ENCODE assay signal across 17 cellular contexts in the genomic region with DNA sequence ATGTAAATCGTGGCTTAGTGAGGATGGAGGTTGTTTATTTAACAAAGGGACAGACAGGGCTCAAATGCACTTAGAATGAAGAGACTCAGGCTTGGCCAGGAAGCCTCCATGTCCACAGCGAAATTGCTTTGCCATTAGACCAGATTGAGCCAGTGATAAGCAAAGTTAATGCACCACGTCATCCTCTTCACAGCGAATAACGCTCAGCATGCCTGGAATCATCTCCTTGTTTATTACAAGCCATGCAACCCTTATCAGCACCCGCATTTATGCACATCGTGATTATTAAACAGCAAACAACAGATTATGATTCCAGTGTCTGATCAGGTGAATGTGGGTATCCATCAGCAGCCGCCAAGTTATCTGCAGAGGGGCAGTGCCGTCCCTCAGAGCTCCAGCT.
"Had no signal": no experiment of that assay in that cellular context is flagged by ENCODE, and none has a peak within 500 bp of the region (broad histone marks: within the 10 kb centered on the region; RNA-seq: fewer than 3 reads in every experiment).

No MANE protein-coding gene starts in this region.

- DNase-seq: activated CD4-positive, alpha-beta T cell treated with anti-CD3 and anti-CD28 coated beads for 36 hours; activated CD4-positive, alpha-beta T cell treated with anti-CD3 and anti-CD28 coated beads, Interleukin-2, amount 50 U/mL, for 48 hours; activated naive CD4-positive, alpha-beta T cell; activated naive CD8-positive, alpha-beta T cell treated with anti-CD3 and anti-CD28 coated beads for 36 hours; amniotic stem cell; foreskin fibroblast; hippocampal formation; mammary epithelial cell; naive thymus-derived CD4-positive, alpha-beta T cell; pancreas; sigmoid colon; spleen; stimulated activated CD4-positive, alpha-beta T cell treated with anti-CD3 and anti-CD28 coated beads, Interleukin-4, amount 100 ng/mL, for 4 hours; testis had no signal

- H3K36me3 ChIP-seq: pancreas, sigmoid colon, spleen had no signal

- H3K27me3 ChIP-seq: pancreas, testis had no signal

- H3K27ac ChIP-seq: epithelial cell of prostate, pancreas, sigmoid colon, spleen, testis had no signal

- H3K9me3 ChIP-seq: pancreas, sigmoid colon, testis had no signal

- H3K4me3 ChIP-seq: pancreas, sigmoid colon, spleen, testis had no signal

- ATAC-seq: activated CD4-positive, alpha-beta T cell treated with anti-CD3 and anti-CD28 coated beads for 36 hours; left lobe of liver; naive thymus-derived CD4-positive, alpha-beta T cell; stimulated activated memory B cell treated with anti-CD40 and anti-IgM and Interleukin-4, amounts not matched to agents 10 μg/mL and 1 μg/mL and 100 μg/mL, for 72 hours had no signal

- H3K4me1 ChIP-seq: pancreas, sigmoid colon, spleen, testis had no signal
